35 cellular contexts compared by ENCODE assay signal in the genomic region with DNA sequence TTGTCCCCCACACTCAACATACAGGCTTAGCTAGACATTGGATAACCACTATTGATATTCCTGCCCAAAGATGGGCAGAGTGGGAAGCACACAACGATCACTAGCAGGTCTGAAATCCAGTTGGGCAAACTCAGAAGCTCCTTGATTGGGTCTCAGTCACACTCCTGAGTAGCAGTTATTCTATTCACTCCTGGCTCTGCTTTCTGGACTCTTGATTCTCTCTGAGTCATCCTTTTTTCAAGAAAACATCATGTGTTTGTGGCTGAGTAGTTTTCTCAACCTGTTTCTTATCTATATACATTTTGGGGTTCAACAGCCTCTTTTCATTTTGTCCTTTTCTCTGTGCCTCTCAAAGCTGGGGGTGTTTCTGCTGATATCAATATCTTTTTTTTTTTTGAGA. TPM values are rescaled to one million over a fixed set of nuclear protein-coding genes. Genes with fewer than 3 reads are reported as not detected.
"Had no signal": no experiment of that assay in that cellular context is flagged by ENCODE, and none has a peak within 500 bp of the region (broad histone marks: within the 10 kb centered on the region; RNA-seq: fewer than 3 reads in every experiment).

No MANE protein-coding gene starts in this region.

- DNase-seq: activated CD4-positive, alpha-beta T cell treated with anti-CD3 and anti-CD28 coated beads for 36 hours; activated CD4-positive, CD25-positive, alpha-beta regulatory T cell; activated CD8-positive, alpha-beta memory T cell treated with anti-CD3 and anti-CD28 coated beads, Interleukin-2, amount 10 ng/mL, durations not matched to agents 7 days and 5 days; activated CD8-positive, alpha-beta T cell treated with anti-CD3 and anti-CD28 coated beads, Interleukin-2, amount 10 ng/mL, durations not matched to agents 7 days and 5 days; activated naive CD4-positive, alpha-beta T cell; activated T-cell treated with anti-CD3 and anti-CD28 coated beads for 4 hours; activated T-cell treated with anti-CD3 and anti-CD28 coated beads, Interleukin-2, amount 50 U/mL, for 72 hours; brain microvascular endothelial cell; caudate nucleus; dermis blood vessel endothelial cell; effector CD4-positive, alpha-beta T cell; kidney; midbrain; naive thymus-derived CD4-positive, alpha-beta T cell; nucleus accumbens; pancreas; sigmoid colon; stimulated activated CD4-positive, alpha-beta T cell treated with anti-CD3 and anti-CD28 coated beads, Interleukin-1b, Interleukin-23, amount 100 ng/mL, for 48 hours; stimulated activated CD4-positive, alpha-beta T cell treated with anti-CD3 and anti-CD28 coated beads, Interleukin-4, amount 100 ng/mL, for 4 hours; stimulated activated CD8-positive, alpha-beta memory T cell treated with anti-CD3 and anti-CD28 coated beads, Interleukin-4, amount 100 ng/mL, for 48 hours; stimulated activated naive CD8-positive, alpha-beta T cell treated with anti-CD3 and anti-CD28 coated beads, Interleukin-15, amount 100 ng/mL, for 72 hours; substantia nigra; T-cell; thyroid gland; upper lobe of right lung had no signal

- H3K4me1 ChIP-seq: prostate gland, thyroid gland, upper lobe of right lung had no signal

- FAIRE-seq: astrocyte, kidney, pancreas had no signal

- H3K79me2 ChIP-seq: hepatocyte had no signal

- H2AFZ ChIP-seq: hepatocyte had no signal

- H3K9me3 ChIP-seq: gastroesophageal sphincter, pancreas, prostate gland, sigmoid colon, thyroid gland, upper lobe of right lung had no signal

- H3K27ac ChIP-seq: brain microvascular endothelial cell, epithelial cell of prostate, gastroesophageal sphincter, hepatocyte, pancreas, prostate gland, sigmoid colon, thyroid gland, upper lobe of right lung had no signal

- H3K27me3 ChIP-seq: brain microvascular endothelial cell, gastroesophageal sphincter, hepatocyte, pancreas, sigmoid colon, thyroid gland, upper lobe of right lung had no signal

- H3K4me3 ChIP-seq: gastroesophageal sphincter, hepatocyte, pancreas, prostate gland, sigmoid colon, smooth muscle cell, thyroid gland, upper lobe of right lung had no signal

- ATAC-seq: activated CD4-positive, alpha-beta T cell treated with anti-CD3 and anti-CD28 coated beads for 36 hours; activated CD8-positive, alpha-beta memory T cell treated with anti-CD3 and anti-CD28 coated beads, Interleukin-2, amount 10 ng/mL, durations not matched to agents 7 days and 5 days; activated CD8-positive, alpha-beta T cell treated with anti-CD3 and anti-CD28 coated beads, Interleukin-2, amount 10 ng/mL, durations not matched to agents 7 days and 5 days; activated T-cell treated with anti-CD3 and anti-CD28 coated beads, Interleukin-2, amount 50 U/mL, for 72 hours; gastroesophageal sphincter; naive thymus-derived CD4-positive, alpha-beta T cell; pancreas; stimulated activated memory B cell treated with anti-CD40 and anti-IgM and Interleukin-4, amounts not matched to agents 10 μg/mL and 1 μg/mL and 100 μg/mL, for 72 hours; stimulated activated naive CD8-positive, alpha-beta T cell treated with anti-CD3 and anti-CD28 coated beads, Interleukin-15, amount 100 ng/mL, for 72 hours; T-cell; upper lobe of right lung had no signal

- H3K4me2 ChIP-seq: hepatocyte, smooth muscle cell had no signal

- H3K36me3 ChIP-seq: brain microvascular endothelial cell, gastroesophageal sphincter, pancreas, prostate gland, sigmoid colon, thyroid gland, upper lobe of right lung had no signal

RNA-seq across cellular contexts. Expression of gene MANSC4, which starts 46.0 kb away (rescaled TPM):
- total RNA-seq: activated CD4-positive, alpha-beta T cell treated with anti-CD3 and anti-CD28 coated beads for 36 hours; activated CD8-positive, alpha-beta memory T cell treated with anti-CD3 and anti-CD28 coated beads, Interleukin-2, amount 10 ng/mL, durations not matched to agents 7 days and 5 days; activated CD8-positive, alpha-beta T cell treated with anti-CD3 and anti-CD28 coated beads, Interleukin-2, amount 10 ng/mL, durations not matched to agents 7 days and 5 days; activated T-cell treated with anti-CD3 and anti-CD28 coated beads, Interleukin-2, amount 50 U/mL, for 72 hours; astrocyte; dermis blood vessel endothelial cell; fibroblast of villous mesenchyme; gastroesophageal sphincter; kidney; lower leg skin; prostate gland; sigmoid colon; T-cell; T-helper 2 cell treated with Interferon-gamma antibody and Interleukin-4, amounts not matched to agents 100 ng/mL and 5 ng/mL, for 36 hours; thyroid gland; upper lobe of right lung had no signal
- polyA plus RNA-seq: hepatocyte; naive thymus-derived CD4-positive, alpha-beta T cell; sigmoid colon had no signal
